In the genomic region with DNA sequence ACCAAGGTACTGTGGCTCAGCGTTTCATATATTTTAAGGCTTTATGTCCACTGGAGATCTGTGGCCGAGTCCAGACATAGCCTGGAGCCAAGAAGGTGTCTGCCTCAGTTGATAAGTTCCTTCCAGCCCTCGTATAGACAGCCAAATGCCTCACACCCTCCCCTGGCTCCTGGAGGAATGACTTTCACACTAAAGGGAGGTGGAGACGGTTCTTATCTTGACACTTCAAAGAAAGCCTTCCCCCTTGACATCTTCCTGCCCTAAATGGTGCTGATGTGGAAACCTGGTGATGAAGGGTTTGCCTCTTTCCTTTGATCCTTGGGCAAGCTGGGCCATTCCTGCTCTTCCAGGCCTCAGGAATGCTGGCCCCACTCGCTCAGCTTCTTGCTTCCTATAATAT, we compare ENCODE assay signal across 30 cellular contexts.
"Had no signal": no experiment of that assay in that cellular context is flagged by ENCODE, and none has a peak within 500 bp of the region (broad histone marks: within the 10 kb centered on the region; RNA-seq: fewer than 3 reads in every experiment).

No MANE protein-coding gene starts in this region.

- H3K27ac Mint-ChIP-seq: activated CD4-positive, alpha-beta T cell treated with anti-CD3 and anti-CD28 coated beads, Interleukin-2, amount 10 ng/mL, durations not matched to agents 7 days and 5 days; activated CD8-positive, alpha-beta T cell treated with anti-CD3 and anti-CD28 coated beads, Interleukin-2, amount 10 ng/mL, durations not matched to agents 7 days and 5 days; activated naive CD8-positive, alpha-beta T cell treated with anti-CD3 and anti-CD28 coated beads, Interleukin-2, amount 50 U/mL, for 24 hours; activated T-helper 1 cell treated with anti-CD3 and anti-CD28 coated beads, Interleukin-12 subunit alpha, Interleukin-12 subunit beta, Interleukin-2, Interleukin-4 antibody, amounts not matched to agents 30 ng/mL and 10 ng/mL and 1 ng/mL, durations not matched to agents 14 hours and 24 hours and 36 hours; brain; dendritic cell treated with granulocyte-macrophage colony-stimulating factor and Interleukin-4, amounts not matched to agents 40 ng/mL and 50 ng/mL, for 4 days; natural killer cell; T-cell; T-helper 2 cell treated with Interferon-gamma antibody and Interleukin-4, amounts not matched to agents 5 μg/mL and 100 μg/mL, for 36 hours had no signal

- H3K27ac ChIP-seq: pancreas, psoas muscle, right atrium auricular region, tibial artery, WERI-Rb-1 had no signal

- H3K4me1 ChIP-seq: pancreas, psoas muscle, right atrium auricular region, tibial artery had no signal

- ATAC-seq: activated CD8-positive, alpha-beta T cell treated with anti-CD3 and anti-CD28 coated beads, Interleukin-2, amount 10 ng/mL, durations not matched to agents 7 days and 5 days; activated naive CD8-positive, alpha-beta T cell treated with anti-CD3 and anti-CD28 coated beads, Interleukin-2, amount 50 U/mL, for 24 hours; left lobe of liver; natural killer cell; pancreas; psoas muscle; stimulated activated naive CD8-positive, alpha-beta T cell treated with anti-CD3 and anti-CD28 coated beads, Interleukin-15, amount 100 ng/mL, for 72 hours; T-cell had no signal

- H3K4me3 Mint-ChIP-seq: activated CD4-positive, alpha-beta T cell treated with anti-CD3 and anti-CD28 coated beads, Interleukin-2, amount 10 ng/mL, durations not matched to agents 7 days and 5 days; activated CD8-positive, alpha-beta T cell treated with anti-CD3 and anti-CD28 coated beads, Interleukin-2, amount 10 ng/mL, durations not matched to agents 7 days and 5 days; activated naive CD8-positive, alpha-beta T cell treated with anti-CD3 and anti-CD28 coated beads, Interleukin-2, amount 50 U/mL, for 24 hours; activated T-helper 1 cell treated with anti-CD3 and anti-CD28 coated beads, Interleukin-12 subunit alpha, Interleukin-12 subunit beta, Interleukin-2, Interleukin-4 antibody, amounts not matched to agents 30 ng/mL and 10 ng/mL and 1 ng/mL, durations not matched to agents 14 hours and 24 hours and 36 hours; brain; dendritic cell treated with granulocyte-macrophage colony-stimulating factor and Interleukin-4, amounts not matched to agents 40 ng/mL and 50 ng/mL, for 4 days; natural killer cell; stimulated activated naive CD8-positive, alpha-beta T cell treated with anti-CD3 and anti-CD28 coated beads, Interleukin-15, amount 100 ng/mL, for 72 hours; T-cell; T-helper 2 cell treated with Interferon-gamma antibody and Interleukin-4, amounts not matched to agents 5 μg/mL and 100 μg/mL, for 36 hours had no signal

- FAIRE-seq: frontal cortex, pancreas, TTC549, urothelium cell line had no signal

- H3K4me1 Mint-ChIP-seq: activated CD4-positive, alpha-beta T cell treated with anti-CD3 and anti-CD28 coated beads, Interleukin-2, amount 10 ng/mL, durations not matched to agents 7 days and 5 days; activated naive CD8-positive, alpha-beta T cell treated with anti-CD3 and anti-CD28 coated beads, Interleukin-2, amount 50 U/mL, for 24 hours; natural killer cell; stimulated activated naive CD8-positive, alpha-beta T cell treated with anti-CD3 and anti-CD28 coated beads, Interleukin-15, amount 100 ng/mL, for 72 hours; T-cell had no signal

- H3K36me3 Mint-ChIP-seq: brain, natural killer cell, T-cell had no signal

- H3K9me3 Mint-ChIP-seq: activated naive CD8-positive, alpha-beta T cell treated with anti-CD3 and anti-CD28 coated beads, Interleukin-2, amount 50 U/mL, for 24 hours; activated T-helper 1 cell treated with anti-CD3 and anti-CD28 coated beads, Interleukin-12 subunit alpha, Interleukin-12 subunit beta, Interleukin-2, Interleukin-4 antibody, amounts not matched to agents 30 ng/mL and 10 ng/mL and 1 ng/mL, durations not matched to agents 14 hours and 24 hours and 36 hours; dendritic cell treated with granulocyte-macrophage colony-stimulating factor and Interleukin-4, amounts not matched to agents 40 ng/mL and 50 ng/mL, for 4 days had no signal

- H3K4me3 ChIP-seq: lung, pancreas, psoas muscle, right atrium auricular region, tibial artery had no signal

- H3K9me3 ChIP-seq: pancreas, psoas muscle, right atrium auricular region, tibial artery had no signal

- DNase-seq: activated CD4-positive, alpha-beta T cell treated with anti-CD3 and anti-CD28 coated beads, Interleukin-2, amount 10 ng/mL, durations not matched to agents 7 days and 5 days; activated CD4-positive, CD25-positive, alpha-beta regulatory T cell treated with anti-CD3 and anti-CD28 coated beads, Interleukin-2, amount 50 U/mL, for 72 hours; activated CD8-positive, alpha-beta T cell treated with anti-CD3 and anti-CD28 coated beads, Interleukin-2, amount 10 ng/mL, durations not matched to agents 7 days and 5 days; activated gamma-delta T cell; activated naive CD4-positive, alpha-beta T cell treated with anti-CD3 and anti-CD28 coated beads, Interleukin-2, amount 50 U/mL, for 16 hours; activated naive CD8-positive, alpha-beta T cell treated with anti-CD3 and anti-CD28 coated beads, Interleukin-2, amount 50 U/mL, for 24 hours; anterior cingulate cortex; caudate nucleus; effector CD8-positive, alpha-beta T cell; glutamatergic neuron; hippocampal formation; midbrain; natural killer cell; pancreas; psoas muscle; stimulated activated CD4-positive, alpha-beta T cell treated with anti-CD3 and anti-CD28 coated beads, Interleukin-4, amount 100 ng/mL, for 4 hours; stimulated activated naive CD8-positive, alpha-beta T cell treated with anti-CD3 and anti-CD28 coated beads, Interleukin-15, amount 100 ng/mL, for 72 hours; T-cell; tibial artery; WERI-Rb-1 had no signal

- H3K27me3 Mint-ChIP-seq: activated CD4-positive, alpha-beta T cell treated with anti-CD3 and anti-CD28 coated beads, Interleukin-2, amount 10 ng/mL, durations not matched to agents 7 days and 5 days; activated naive CD8-positive, alpha-beta T cell treated with anti-CD3 and anti-CD28 coated beads, Interleukin-2, amount 50 U/mL, for 24 hours; dendritic cell treated with granulocyte-macrophage colony-stimulating factor and Interleukin-4, amounts not matched to agents 40 ng/mL and 50 ng/mL, for 4 days; stimulated activated naive CD8-positive, alpha-beta T cell treated with anti-CD3 and anti-CD28 coated beads, Interleukin-15, amount 100 ng/mL, for 72 hours; T-cell had no signal

- H3K36me3 ChIP-seq: pancreas, right atrium auricular region, tibial artery, WERI-Rb-1 had no signal

- H3K27me3 ChIP-seq: pancreas, right atrium auricular region, tibial artery had no signal
